18 cellular contexts compared by ENCODE assay signal in the genomic region with DNA sequence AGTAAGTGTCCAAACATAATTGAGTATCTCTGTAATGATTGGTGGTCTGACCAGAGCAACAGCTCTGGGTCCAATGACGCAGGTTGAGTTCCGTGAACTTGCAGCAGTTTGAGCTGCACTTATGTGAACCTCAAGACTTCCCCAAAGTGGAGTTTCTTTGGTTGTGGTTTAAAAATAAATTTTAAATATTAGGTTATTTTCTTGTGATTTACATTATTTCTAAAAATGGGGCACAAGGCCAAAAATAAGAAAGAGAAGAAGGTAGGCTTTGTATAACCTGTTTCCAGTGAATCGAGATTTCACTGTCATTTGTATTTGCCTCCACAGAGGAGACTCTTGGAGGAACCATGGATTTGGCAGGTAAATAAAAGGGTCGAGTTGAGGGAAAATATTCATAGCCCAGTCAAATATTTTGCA.
A peak's percentile ranks its signal among the peaks of the same experiment; 100 is the strongest.
DNase-seq lines count a peak whose midpoint lies in the region; ATAC-seq and TF ChIP-seq lines count a peak whose summit lies in the region.
"Had no signal": no experiment of that assay in that cellular context is flagged by ENCODE, and none has a peak within 500 bp of the region (broad histone marks: within the 10 kb centered on the region; RNA-seq: fewer than 3 reads in every experiment).

No MANE protein-coding gene starts in this region.

- peaks cover 9 to 26% (median 19%) of the 10 kb centered on the region in 7 donors for H3K4me1 Mint-ChIP-seq in naive thymus-derived CD4-positive, alpha-beta T cell
- peaks cover 9% of the 10 kb centered on the region for H3K4me1 Mint-ChIP-seq in activated CD4-positive, alpha-beta memory T cell treated with anti-CD3 and anti-CD28 coated beads for 36 hours (ENCODE audit: low read depth)

- no peak overlapping the region for H3K4me3 Mint-ChIP-seq in naive thymus-derived CD4-positive, alpha-beta T cell
- no peak overlapping the region for H3K4me3 Mint-ChIP-seq in activated CD4-positive, alpha-beta memory T cell treated with anti-CD3 and anti-CD28 coated beads for 36 hours
- H3K4me3 Mint-ChIP-seq: activated CD4-positive, alpha-beta T cell treated with anti-CD3 and anti-CD28 coated beads, Interleukin-2, amount 10 ng/mL, durations not matched to agents 7 days and 5 days; activated naive CD8-positive, alpha-beta T cell; brain; neural crest cell had no signal

- no peak for TF ChIP-seq CTCF in psoas muscle (IDR thresholded peaks at IDR 0.05)

- no peak overlapping the region for H2AFZ ChIP-seq in Karpas-422 (ENCODE audit: low read length)

- no peak overlapping the region for H3K4me3 ChIP-seq in Karpas-422 (ENCODE audit: low read length)
- H3K4me3 ChIP-seq in naive thymus-derived CD4-positive, alpha-beta T cell (ENCODE audit: low read length) = no peak overlapping the region
- H3K4me3 ChIP-seq in psoas muscle = no peak overlapping the region

- H3K27me3 Mint-ChIP-seq in naive thymus-derived CD4-positive, alpha-beta T cell = no peaks in the 10 kb centered on the region
- H3K27me3 Mint-ChIP-seq in activated CD4-positive, alpha-beta memory T cell treated with anti-CD3 and anti-CD28 coated beads for 36 hours = no peaks in the 10 kb centered on the region
- H3K27me3 Mint-ChIP-seq: activated CD4-positive, alpha-beta T cell treated with anti-CD3 and anti-CD28 coated beads, Interleukin-2, amount 10 ng/mL, durations not matched to agents 7 days and 5 days; activated naive CD8-positive, alpha-beta T cell; brain had no signal

- peak; percentile 42 for DNase-seq in Karpas-422
- no peak for DNase-seq in naive thymus-derived CD4-positive, alpha-beta T cell
- DNase-seq in GOT3 (lab: John Stamatoyannopoulos, UW) = no peak
- DNase-seq in activated CD4-positive, alpha-beta memory T cell treated with anti-CD3 and anti-CD28 coated beads for 36 hours = no peak
- DNase-seq in psoas muscle = no peak
- DNase-seq in SKM-1 (lab: John Stamatoyannopoulos, UW; ENCODE audit: unreplicated experiment) = no peak
- DNase-seq: activated CD4-positive, alpha-beta T cell treated with anti-CD3 and anti-CD28 coated beads, Interleukin-2, amount 10 ng/mL, durations not matched to agents 7 days and 5 days; AML-193; Calu3; glutamatergic neuron; KG1; NCI-H1417 treated with DMSO at 0.1 percent for 48 hours; NCI-H446 had no signal

- H3K27ac Mint-ChIP-seq in naive thymus-derived CD4-positive, alpha-beta T cell = no peak overlapping the region
- H3K27ac Mint-ChIP-seq in activated CD4-positive, alpha-beta memory T cell treated with anti-CD3 and anti-CD28 coated beads for 36 hours = no peak overlapping the region
- H3K27ac Mint-ChIP-seq: activated CD4-positive, alpha-beta T cell treated with anti-CD3 and anti-CD28 coated beads, Interleukin-2, amount 10 ng/mL, durations not matched to agents 7 days and 5 days; activated naive CD8-positive, alpha-beta T cell; brain had no signal

- H3K27ac ChIP-seq in Karpas-422 (ENCODE audit: low read length) (no peak overlapping the region), psoas muscle (no peak overlapping the region)
- no peak overlapping the region for H3K27ac ChIP-seq in naive thymus-derived CD4-positive, alpha-beta T cell (ENCODE audit: low read depth, low read length)

- no peaks in the 10 kb centered on the region for H3K9me3 Mint-ChIP-seq in naive thymus-derived CD4-positive, alpha-beta T cell
- H3K9me3 Mint-ChIP-seq in activated CD4-positive, alpha-beta memory T cell treated with anti-CD3 and anti-CD28 coated beads for 36 hours = no peaks in the 10 kb centered on the region
- H3K9me3 Mint-ChIP-seq: activated CD4-positive, alpha-beta T cell treated with anti-CD3 and anti-CD28 coated beads, Interleukin-2, amount 10 ng/mL, durations not matched to agents 7 days and 5 days; neural crest cell had no signal

- ATAC-seq in GM18868 (IDR thresholded peaks at IDR 0.05; ENCODE audit: unreplicated experiment) (peak; percentile 84), HG02759 (IDR thresholded peaks at IDR 0.05; ENCODE audit: unreplicated experiment) (peak; percentile 66), psoas muscle (no peak)
- ATAC-seq in naive thymus-derived CD4-positive, alpha-beta T cell = peak; percentile 72

- no peaks in the 10 kb centered on the region for H4K20me1 ChIP-seq in Karpas-422 (ENCODE audit: insufficient read depth, low read depth, low read length)

- H3K9me3 ChIP-seq in Karpas-422 (ENCODE audit: low read length) (no peaks in the 10 kb centered on the region; the same call in 1 of the 2 replicates), psoas muscle (no peaks in the 10 kb centered on the region)
- H3K9me3 ChIP-seq in naive thymus-derived CD4-positive, alpha-beta T cell (ENCODE audit: control insufficient read depth in 2 of 3, low read length in 3 of 3) = no peaks in the 10 kb centered on the region

- CTCF ChIA-PET in naive thymus-derived CD4-positive, alpha-beta T cell (lab: Charles Lee) = no interaction called here
- CTCF ChIA-PET in activated CD4-positive, alpha-beta memory T cell treated with anti-CD3 and anti-CD28 coated beads for 36 hours (lab: Charles Lee) = no interaction called here

- H3K36me3 ChIP-seq in Karpas-422 (ENCODE audit: insufficient read depth, low read length) (no peaks in the 10 kb centered on the region), psoas muscle (ENCODE audit: insufficient read depth in 1 of 2, low read depth in 1 of 2) (no peaks in the 10 kb centered on the region)
- H3K36me3 ChIP-seq in naive thymus-derived CD4-positive, alpha-beta T cell (ENCODE audit: control insufficient read depth in 2 of 3, insufficient read depth in 3 of 3, low read length in 3 of 3) = no peaks in the 10 kb centered on the region

- H3K4me1 ChIP-seq in Karpas-422 (ENCODE audit: low read length) (no peaks in the 10 kb centered on the region), psoas muscle (no peaks in the 10 kb centered on the region)
- peaks cover 15 to 16% of the 10 kb centered on the region in 2 donors for H3K4me1 ChIP-seq in naive thymus-derived CD4-positive, alpha-beta T cell (ENCODE audit: control insufficient read depth in 2 of 2, insufficient read depth in 2 of 2, low read length in 2 of 2)

- H3K36me3 Mint-ChIP-seq in naive thymus-derived CD4-positive, alpha-beta T cell = no peaks in the 10 kb centered on the region
- H3K36me3 Mint-ChIP-seq in activated CD4-positive, alpha-beta memory T cell treated with anti-CD3 and anti-CD28 coated beads for 36 hours = no peaks in the 10 kb centered on the region
- H3K36me3 Mint-ChIP-seq: activated naive CD8-positive, alpha-beta T cell; brain had no signal

- intact Hi-C loops in naive thymus-derived CD4-positive, alpha-beta T cell (cut with micrococcal nuclease) = no loop called here
- intact Hi-C loops in activated CD4-positive, alpha-beta memory T cell treated with anti-CD3 and anti-CD28 coated beads for 36 hours (cut with micrococcal nuclease) = no loop called here
- intact Hi-C loops in psoas muscle (cut with DNase I) = no loop called here

- no peaks in the 10 kb centered on the region for H3K27me3 ChIP-seq in Karpas-422 (ENCODE audit: low read length)
- H3K27me3 ChIP-seq in naive thymus-derived CD4-positive, alpha-beta T cell (ENCODE audit: control insufficient read depth in 2 of 2, insufficient read depth in 2 of 2, low read length in 2 of 2) = no peaks in the 10 kb centered on the region
- H3K27me3 ChIP-seq in psoas muscle (ENCODE audit: insufficient read depth in 3 of 3, low read length in 2 of 3) = peaks cover 0 to 3% (median 0%) of the 10 kb centered on the region in 3 donors

- no peak overlapping the region for H3K4me2 ChIP-seq in Karpas-422 (ENCODE audit: low read depth, low read length, poor library complexity, severe bottlenecking)

- no peaks in the 10 kb centered on the region for H3K79me2 ChIP-seq in Karpas-422 (ENCODE audit: low read length)

- H3K9me2 ChIP-seq in Karpas-422 (replicated peaks; ENCODE audit: insufficient read depth, low read length) = no peaks in the 10 kb centered on the region

- 76 to 85% (median 77%) methylated on average over 4 of the region's 4 CpGs for WGBS in psoas muscle, 3 donors

- POLR2A ChIA-PET in naive thymus-derived CD4-positive, alpha-beta T cell (lab: Charles Lee) = no interaction called here
- POLR2A ChIA-PET in activated CD4-positive, alpha-beta memory T cell treated with anti-CD3 and anti-CD28 coated beads for 36 hours (lab: Charles Lee) = no interaction called here

- no peak overlapping the region for H3K9ac ChIP-seq in Karpas-422 (ENCODE audit: low read length)

Comparison
In these comparisons a context has a peak if more than half of its experiments do, and no peak if none do; other contexts are left out.
1. ATAC-seq: peak in GM18868 (single experiment), HG02759 (single experiment) and naive thymus-derived CD4-positive, alpha-beta T cell (single experiment); none in psoas muscle (0 of 4).